In genomic region chr17:2940352-2940751, GRCh38 we compare ENCODE assay signal across 11 cellular contexts.
DNase-seq lines count a peak whose midpoint lies in the region; ATAC-seq, FAIRE-seq and TF ChIP-seq lines count a peak whose summit lies in the region.
"Had no signal": no experiment of that assay in that cellular context is flagged by ENCODE, and none has a peak within 500 bp of the region (broad histone marks: within the 10 kb centered on the region; RNA-seq: fewer than 3 reads in every experiment).

No MANE protein-coding gene starts in this region.

- TF ChIP-seq POLR2A in suprapubic skin (IDR thresholded peaks at IDR 0.05): no peak

- H3K4me3 ChIP-seq in suprapubic skin (peak overlapping the region; percentile 1), coronary artery (no peak overlapping the region)
- H3K4me3 ChIP-seq: smooth muscle cell had no signal

- POLR2A ChIA-PET in RWPE1 (lab: Yijun Ruan, JAX; ENCODE audit: low non-redundant PET): no interaction called here

- ATAC-seq in HG02840 (IDR thresholded peaks at IDR 0.05; ENCODE audit: low FRiP score, unreplicated experiment): no peak

- H3K36me3 ChIP-seq in suprapubic skin: no peaks in the 10 kb centered on the region
- H3K36me3 ChIP-seq: brain microvascular endothelial cell had no signal

- no peaks in the 10 kb centered on the region for H3K27me3 ChIP-seq in suprapubic skin
- H3K27me3 ChIP-seq: brain microvascular endothelial cell had no signal

- TF ChIP-seq CTCF in RWPE1 (conservative IDR thresholded peaks at IDR 0.05; ENCODE audit: low read depth): no peak
- TF ChIP-seq CTCF in suprapubic skin (IDR thresholded peaks at IDR 0.05): no peak
- no peak for TF ChIP-seq CTCF in coronary artery (IDR thresholded peaks at IDR 0.05)

- no peak for FAIRE-seq in urothelium cell line (lab: Jason Lieb, UNC)

- H3K9me3 ChIP-seq in suprapubic skin: no peaks in the 10 kb centered on the region

- CTCF ChIA-PET in RWPE1 (lab: Yijun Ruan, JAX): no interaction called here

- peak overlapping the region; percentile 1; the same call in 1 of the 2 replicates for H3K27ac ChIP-seq in RWPE1
- peak overlapping the region; percentile 42 for H3K27ac ChIP-seq in suprapubic skin
- H3K27ac ChIP-seq in coronary artery: no peak overlapping the region
- H3K27ac ChIP-seq: brain microvascular endothelial cell had no signal

- intact Hi-C loops in head of caudate nucleus (cut with DNase I): no loop called here

- no peak for DNase-seq in RWPE1 (ENCODE audit: low spot score)
- peak; percentile 7 to 79 (median 52) for DNase-seq in head of caudate nucleus
- DNase-seq in midbrain (lab: John Stamatoyannopoulos, UW): peak; percentile 73
- no peak for DNase-seq in suprapubic skin (ENCODE audit: low spot score in 2 of 2)
- no peak for DNase-seq in NCI-H2196 (lab: John Stamatoyannopoulos, UW; ENCODE audit: unreplicated experiment)
- no peak for DNase-seq in urothelium cell line (ENCODE audit: low spot score)
- DNase-seq in coronary artery (ENCODE audit: low spot score): no peak
- DNase-seq: brain microvascular endothelial cell, KBM-7 had no signal

- peaks cover 12% of the 10 kb centered on the region for H3K4me1 ChIP-seq in suprapubic skin

- TF ChIP-seq EP300 in suprapubic skin (IDR thresholded peaks at IDR 0.05): no peak

- WGBS in suprapubic skin: 81% methylated on average over 4 of the region's 15 CpGs

Comparison
In these comparisons a context has a peak if more than half of its experiments do, and no peak if none do; other contexts are left out.
1. DNase-seq: peak in head of caudate nucleus (42 of 42) and midbrain (single experiment); none in RWPE1 (single experiment), suprapubic skin (0 of 2), NCI-H2196 (single experiment), urothelium cell line (single experiment) and coronary artery (single experiment).
2. H3K27ac ChIP-seq: peak in RWPE1 (single experiment) and suprapubic skin (single experiment); none in coronary artery (0 of 2).